ENCODE assay signal across 1 cellular context in the genomic region with DNA sequence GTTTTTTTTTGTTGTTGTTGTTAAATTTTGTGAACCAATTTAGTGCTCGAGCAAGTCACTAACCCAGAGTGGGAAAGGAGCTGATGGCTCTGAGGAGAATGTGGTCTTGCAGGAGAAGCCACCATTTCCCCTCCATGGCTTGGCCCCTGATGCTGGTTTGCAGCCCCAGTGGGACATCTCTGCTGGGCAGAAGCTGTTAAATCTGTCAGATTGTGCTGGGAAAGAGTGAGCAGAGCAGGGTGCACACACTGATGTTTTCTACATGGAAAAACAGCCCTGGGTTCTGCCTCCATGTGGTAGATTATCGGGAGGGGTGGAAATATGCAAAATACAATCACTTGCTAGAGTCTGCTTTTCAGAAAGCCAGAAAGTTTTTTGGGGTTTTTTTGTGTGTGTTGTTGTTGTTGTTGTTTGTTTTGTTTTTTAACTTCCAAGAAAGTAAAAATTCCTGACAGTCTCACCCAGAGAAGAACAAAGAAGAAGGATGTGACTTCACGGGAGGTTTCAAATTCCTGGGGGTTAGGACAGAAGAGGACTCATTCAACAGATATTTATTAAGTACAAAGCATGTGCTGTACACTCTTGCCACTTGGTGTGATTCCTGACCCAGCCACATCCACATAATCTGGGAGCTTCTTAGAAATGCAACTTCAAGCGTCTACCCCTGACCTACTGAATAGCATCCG.
TF ChIP-seq lines count a peak whose summit lies in the region.

No MANE protein-coding gene starts in this region.

TF ChIP-seq in WTC11, 78 proteins besides CTCF, POLR2A, EP300 and RAD21 (continued from another document):
- no peak for TF ChIP-seq ZNF532 (CRISPR knock-in tag; IDR thresholded peaks at IDR 0.05; ENCODE audit: borderline replicate concordance)
- TF ChIP-seq OVOL2 (CRISPR knock-in tag; IDR thresholded peaks at IDR 0.05; ENCODE audit: borderline replicate concordance), result no peak
- no peak for TF ChIP-seq PRRX2 (CRISPR knock-in tag; IDR thresholded peaks at IDR 0.05)
- TF ChIP-seq HMGA2 (CRISPR knock-in tag; IDR thresholded peaks at IDR 0.05), result no peak
- no peak for TF ChIP-seq FOXJ3 (CRISPR knock-in tag; IDR thresholded peaks at IDR 0.05; ENCODE audit: borderline replicate concordance)
- TF ChIP-seq ZBTB43 (CRISPR knock-in tag; IDR thresholded peaks at IDR 0.05), result no peak
- TF ChIP-seq, protein P1, sequence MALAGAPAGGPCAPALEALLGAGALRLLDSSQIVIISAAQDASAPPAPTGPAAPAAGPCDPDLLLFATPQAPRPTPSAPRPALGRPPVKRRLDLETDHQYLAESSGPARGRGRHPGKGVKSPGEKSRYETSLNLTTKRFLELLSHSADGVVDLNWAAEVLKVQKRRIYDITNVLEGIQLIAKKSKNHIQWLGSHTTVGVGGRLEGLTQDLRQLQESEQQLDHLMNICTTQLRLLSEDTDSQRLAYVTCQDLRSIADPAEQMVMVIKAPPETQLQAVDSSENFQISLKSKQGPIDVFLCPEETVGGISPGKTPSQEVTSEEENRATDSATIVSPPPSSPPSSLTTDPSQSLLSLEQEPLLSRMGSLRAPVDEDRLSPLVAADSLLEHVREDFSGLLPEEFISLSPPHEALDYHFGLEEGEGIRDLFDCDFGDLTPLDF (CRISPR knock-in tag; IDR thresholded peaks at IDR 0.05), result no peak
- TF ChIP-seq JUN (CRISPR knock-in tag; IDR thresholded peaks at IDR 0.05), result no peak
- TF ChIP-seq GRHL2 (CRISPR knock-in tag; IDR thresholded peaks at IDR 0.05; ENCODE audit: insufficient replicate concordance, severe bottlenecking), result no peak
- TF ChIP-seq, protein P2, sequence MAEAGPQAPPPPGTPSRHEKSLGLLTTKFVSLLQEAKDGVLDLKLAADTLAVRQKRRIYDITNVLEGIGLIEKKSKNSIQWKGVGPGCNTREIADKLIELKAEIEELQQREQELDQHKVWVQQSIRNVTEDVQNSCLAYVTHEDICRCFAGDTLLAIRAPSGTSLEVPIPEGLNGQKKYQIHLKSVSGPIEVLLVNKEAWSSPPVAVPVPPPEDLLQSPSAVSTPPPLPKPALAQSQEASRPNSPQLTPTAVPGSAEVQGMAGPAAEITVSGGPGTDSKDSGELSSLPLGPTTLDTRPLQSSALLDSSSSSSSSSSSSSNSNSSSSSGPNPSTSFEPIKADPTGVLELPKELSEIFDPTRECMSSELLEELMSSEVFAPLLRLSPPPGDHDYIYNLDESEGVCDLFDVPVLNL (CRISPR knock-in tag; IDR thresholded peaks at IDR 0.05; ENCODE audit: borderline replicate concordance, low read depth), result no peak
- TF ChIP-seq, protein P3, sequence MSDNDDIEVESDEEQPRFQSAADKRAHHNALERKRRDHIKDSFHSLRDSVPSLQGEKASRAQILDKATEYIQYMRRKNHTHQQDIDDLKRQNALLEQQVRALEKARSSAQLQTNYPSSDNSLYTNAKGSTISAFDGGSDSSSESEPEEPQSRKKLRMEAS (CRISPR knock-in tag; IDR thresholded peaks at IDR 0.05), result no peak
